28 cellular contexts compared by ENCODE assay signal in genomic region chr13:93296584-93296983, GRCh38.
"Had no signal": no experiment of that assay in that cellular context is flagged by ENCODE, and none has a peak within 500 bp of the region (broad histone marks: within the 10 kb centered on the region; RNA-seq: fewer than 3 reads in every experiment).

No MANE protein-coding gene starts in this region.

- DNase-seq: dermis blood vessel endothelial cell; effector memory CD4-positive, alpha-beta T cell; foreskin fibroblast; heart left ventricle; kidney; left cardiac atrium; left lung; mesendoderm; midbrain; naive thymus-derived CD4-positive, alpha-beta T cell; nucleus accumbens; stimulated activated CD4-positive, alpha-beta T cell treated with anti-CD3 and anti-CD28 coated beads, Interleukin-12 subunit alpha, Interleukin-12 subunit beta, amount 100 ng/mL, for 4 hours; stimulated activated CD4-positive, alpha-beta T cell treated with anti-CD3 and anti-CD28 coated beads, Interleukin-1b, Interleukin-23, amount 100 ng/mL, for 48 hours; stimulated activated CD4-positive, alpha-beta T cell treated with anti-CD3 and anti-CD28 coated beads, Interleukin-4, amount 100 ng/mL, for 1 hour; stimulated activated CD8-positive, alpha-beta memory T cell treated with anti-CD3 and anti-CD28 coated beads, Interleukin-4, amount 100 ng/mL, for 48 hours; stimulated activated naive CD4-positive, alpha-beta T cell treated with Interleukin-2 at 50 U/mL for 16 hours; stomach; thyroid gland; trophoblast cell had no signal

- FAIRE-seq: endometrium, kidney had no signal

- ATAC-seq: gastroesophageal sphincter; heart left ventricle; left cardiac atrium; left lung; naive thymus-derived CD4-positive, alpha-beta T cell; sciatic nerve had no signal

- H3K36me3 ChIP-seq: gastroesophageal sphincter, heart left ventricle, left lung, prostate gland, right atrium auricular region, stomach, thyroid gland, vagina had no signal

- H3K4me3 ChIP-seq: coronary artery, gastroesophageal sphincter, heart left ventricle, hepatocyte, left lung, prostate gland, right atrium auricular region, smooth muscle cell, stomach, thyroid gland, vagina had no signal

- H3K27me3 ChIP-seq: gastroesophageal sphincter, heart left ventricle, hepatocyte, left lung, right atrium auricular region, stomach, thyroid gland, vagina had no signal
